Comparison of ENCODE assay signal across 19 cellular contexts in the genomic region with DNA sequence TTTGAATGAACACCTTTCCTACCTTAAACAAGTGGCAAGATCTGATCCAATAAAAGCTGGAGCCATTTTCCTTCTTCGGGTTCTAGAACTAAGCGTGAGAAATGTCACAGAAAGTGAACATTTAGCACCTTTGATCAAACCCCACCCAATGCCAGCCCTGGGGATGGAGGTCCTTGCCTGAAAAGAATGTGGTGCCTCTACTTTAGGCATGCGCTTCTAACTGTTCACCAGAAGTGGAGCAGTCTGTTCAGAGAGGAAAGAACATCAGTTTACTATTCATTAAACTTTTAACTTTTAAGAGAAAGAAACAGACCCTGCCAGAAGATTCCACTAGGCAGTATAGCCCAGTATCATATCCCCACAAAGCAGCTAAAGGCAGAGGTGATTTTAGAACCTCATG.
DNase-seq lines count a peak whose midpoint lies in the region; ATAC-seq and TF ChIP-seq lines count a peak whose summit lies in the region.
"Had no signal": no experiment of that assay in that cellular context is flagged by ENCODE, and none has a peak within 500 bp of the region (broad histone marks: within the 10 kb centered on the region; RNA-seq: fewer than 3 reads in every experiment).

No MANE protein-coding gene starts in this region.

- DNase-seq in NAMALWA (ENCODE audit: low spot score) (peak; percentile 38), epithelial cell of esophagus (ENCODE audit: low read depth) (no peak), NCI-H2171 (lab: John Stamatoyannopoulos, UW) (no peak)
- DNase-seq: activated CD8-positive, alpha-beta memory T cell treated with anti-CD3 and anti-CD28 coated beads, Interleukin-2, amount 10 ng/mL, durations not matched to agents 7 days and 5 days; activated gamma-delta T cell; aorta; CD4-positive, CD25-positive, alpha-beta regulatory T cell; DMS79; nephron progenitor cell; stimulated activated CD4-positive, alpha-beta T cell treated with anti-CD3 and anti-CD28 coated beads, Interleukin-12 subunit alpha, Interleukin-12 subunit beta, amount 100 ng/mL, for 4 hours; T-helper 9 cell had no signal

- no peak; the same call in 1 of the 2 replicates for TF ChIP-seq CTCF in 22Rv1 (IDR thresholded peaks at IDR 0.05)
- peak; percentile 21 for TF ChIP-seq CTCF in epithelial cell of esophagus (IDR thresholded peaks at IDR 0.05; ENCODE audit: insufficient read depth, low read depth, low read length, missing control alignments)

- no peak overlapping the region for H3K4me3 ChIP-seq in epithelial cell of esophagus (ENCODE audit: low read length)
- H3K4me3 ChIP-seq: gastroesophageal sphincter, SJSA1 had no signal

- H3K27ac ChIP-seq in 22Rv1, result peak overlapping the region; percentile 83
- H3K27ac ChIP-seq: gastroesophageal sphincter, SJSA1 had no signal

- no peak overlapping the region for H3K4me3 Mint-ChIP-seq in activated T-helper 17 cell treated with anti-CD3 and anti-CD28 coated beads, Interleukin-2, amount 50 U/mL, for 72 hours
- H3K4me3 Mint-ChIP-seq: activated CD8-positive, alpha-beta memory T cell treated with anti-CD3 and anti-CD28 coated beads, Interleukin-2, amount 10 ng/mL, durations not matched to agents 7 days and 5 days; CD4-positive, CD25-positive, alpha-beta regulatory T cell; nephron progenitor cell; stimulated activated naive CD8-positive, alpha-beta T cell treated with anti-CD3 and anti-CD28 coated beads, Interleukin-15, Interleukin-2, amounts not matched to agents 100 ng/mL and 50 ng/mL, for 24 hours had no signal

- no peaks in the 10 kb centered on the region for H3K9me3 Mint-ChIP-seq in activated T-helper 17 cell treated with anti-CD3 and anti-CD28 coated beads, Interleukin-2, amount 50 U/mL, for 72 hours
- H3K9me3 Mint-ChIP-seq: CD4-positive, CD25-positive, alpha-beta regulatory T cell; nephron progenitor cell; stimulated activated naive CD8-positive, alpha-beta T cell treated with anti-CD3 and anti-CD28 coated beads, Interleukin-15, Interleukin-2, amounts not matched to agents 100 ng/mL and 50 ng/mL, for 24 hours had no signal

- H3K4me1 Mint-ChIP-seq in activated T-helper 17 cell treated with anti-CD3 and anti-CD28 coated beads, Interleukin-2, amount 50 U/mL, for 72 hours, result peaks cover 3% of the 10 kb centered on the region
- H3K4me1 Mint-ChIP-seq: activated CD8-positive, alpha-beta memory T cell treated with anti-CD3 and anti-CD28 coated beads, Interleukin-2, amount 10 ng/mL, durations not matched to agents 7 days and 5 days; CD4-positive, CD25-positive, alpha-beta regulatory T cell had no signal

- H3K36me3 Mint-ChIP-seq in activated T-helper 17 cell treated with anti-CD3 and anti-CD28 coated beads, Interleukin-2, amount 50 U/mL, for 72 hours (ENCODE audit: low read depth), result no peaks in the 10 kb centered on the region
- H3K36me3 Mint-ChIP-seq: activated CD8-positive, alpha-beta memory T cell treated with anti-CD3 and anti-CD28 coated beads, Interleukin-2, amount 10 ng/mL, durations not matched to agents 7 days and 5 days; CD4-positive, CD25-positive, alpha-beta regulatory T cell had no signal

- ATAC-seq in GM19351 (IDR thresholded peaks at IDR 0.05; ENCODE audit: unreplicated experiment) (peak; percentile 39), HG03378 (IDR thresholded peaks at IDR 0.05; ENCODE audit: unreplicated experiment) (no peak), GM18861 (IDR thresholded peaks at IDR 0.05; ENCODE audit: unreplicated experiment) (no peak)
- ATAC-seq in activated T-helper 17 cell treated with anti-CD3 and anti-CD28 coated beads, Interleukin-2, amount 50 U/mL, for 72 hours (replicated peaks), result no peak
- ATAC-seq: activated CD8-positive, alpha-beta memory T cell treated with anti-CD3 and anti-CD28 coated beads, Interleukin-2, amount 10 ng/mL, durations not matched to agents 7 days and 5 days; gastroesophageal sphincter had no signal

- peaks cover 20% of the 10 kb centered on the region for H3K27me3 Mint-ChIP-seq in activated T-helper 17 cell treated with anti-CD3 and anti-CD28 coated beads, Interleukin-2, amount 50 U/mL, for 72 hours

- H3K27ac Mint-ChIP-seq in activated T-helper 17 cell treated with anti-CD3 and anti-CD28 coated beads, Interleukin-2, amount 50 U/mL, for 72 hours, result no peak overlapping the region
- H3K27ac Mint-ChIP-seq: activated CD8-positive, alpha-beta memory T cell treated with anti-CD3 and anti-CD28 coated beads, Interleukin-2, amount 10 ng/mL, durations not matched to agents 7 days and 5 days; CD4-positive, CD25-positive, alpha-beta regulatory T cell; stimulated activated naive CD8-positive, alpha-beta T cell treated with anti-CD3 and anti-CD28 coated beads, Interleukin-15, Interleukin-2, amounts not matched to agents 100 ng/mL and 50 ng/mL, for 24 hours had no signal
